Comparison of ENCODE assay signal across 34 cellular contexts in genomic region chr2:4579977-4580376, GRCh38.
"Had no signal": no experiment of that assay in that cellular context is flagged by ENCODE, and none has a peak within 500 bp of the region (broad histone marks: within the 10 kb centered on the region; RNA-seq: fewer than 3 reads in every experiment).

No MANE protein-coding gene starts in this region.

- DNase-seq: Karpas-422, Kasumi-1, MG63, MM.1S, MV-4-11, NCI-H1048, NCI-H1092, NCI-H1092 treated with DMSO at 0.1 percent for 48 hours, NCI-H1105, NCI-H1105 treated with DMSO at 0.1 percent for 48 hours, NCI-H1417, NCI-H1417 treated with DMSO at 0.1 percent for 48 hours, NCI-H1436, NCI-H1436 treated with DMSO at 0.1 percent for 48 hours, NCI-H146, NCI-H1694, NCI-H1694 treated with DMSO at 0.1 percent for 48 hours, NCI-H187, NCI-H187 treated with DMSO at 0.1 percent for 48 hours, NCI-H1930, NCI-H2029, NCI-H2029 treated with DMSO at 0.1 percent for 48 hours, NCI-H2081, NCI-H2081 treated with DMSO at 0.1 percent for 48 hours, NCI-H2107, NCI-H2171, NCI-H2171 treated with DMSO at 0.1 percent for 48 hours, NCI-H2227 treated with DMSO at 0.1 percent for 48 hours, NCI-H226, NCI-H345, NCI-H446, NCI-H446 treated with DMSO at 0.1 percent for 48 hours, NCI-H510A had no signal

- H3K9me3 ChIP-seq: MG63 had no signal

- H3K4me2 ChIP-seq: KMS-11 had no signal

- H3K9ac ChIP-seq: KMS-11 had no signal

- H3K36me3 ChIP-seq: MG63 had no signal

- H3K27ac ChIP-seq: KMS-11 had no signal

- H3K4me3 ChIP-seq: MG63 had no signal

- H3K27me3 ChIP-seq: MG63 had no signal
